Comparison of ENCODE assay signal across 8 cellular contexts in the genomic region with DNA sequence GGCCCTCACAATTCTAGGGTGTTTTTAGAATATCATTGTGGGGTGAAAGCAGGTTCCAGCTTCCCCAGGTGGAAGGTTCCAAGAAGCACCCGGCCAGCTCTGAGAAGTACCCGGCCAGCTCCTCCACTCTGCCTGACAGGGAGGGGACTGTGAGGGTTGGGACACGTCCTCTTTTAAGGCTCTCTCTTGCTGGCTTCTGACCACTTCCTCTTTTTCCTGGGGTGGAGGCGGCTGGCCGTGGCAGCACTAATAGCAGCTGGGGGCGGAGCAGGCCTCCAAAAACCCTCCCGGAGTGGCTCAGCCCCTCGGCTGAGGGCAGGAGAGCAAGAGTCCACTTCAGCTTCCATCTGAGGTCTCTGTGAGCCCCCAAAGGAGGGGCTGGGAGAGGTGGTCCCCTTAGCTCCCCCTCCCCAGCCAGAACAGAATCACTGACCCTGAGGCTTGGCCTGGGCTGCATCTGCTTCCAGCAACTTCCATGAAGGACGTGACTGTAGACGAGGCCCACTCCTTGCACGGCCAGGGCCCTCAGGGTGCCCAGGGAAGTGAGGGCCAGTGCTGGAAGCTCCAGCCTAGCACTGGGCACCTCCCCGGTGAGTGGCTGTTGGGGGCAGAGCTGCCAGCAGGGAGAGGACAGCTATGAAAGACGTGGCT. TPM values are rescaled to one million over a fixed set of nuclear protein-coding genes. Genes with fewer than 3 reads are reported as not detected.
A peak's percentile ranks its signal among the peaks of the same experiment; 100 is the strongest.
DNase-seq lines count a peak whose midpoint lies in the region; ATAC-seq, FAIRE-seq and TF ChIP-seq lines count a peak whose summit lies in the region.

No MANE protein-coding gene starts in this region.

- ATAC-seq in GM21737 (IDR thresholded peaks at IDR 0.05; ENCODE audit: unreplicated experiment) (peak; percentile 85), omental fat pad (ENCODE audit: low FRiP score) (peak; percentile 46)

- peak overlapping the region; percentile 27 to 78 for H3K27ac ChIP-seq in coronary artery

- peak; percentile 85 for TF ChIP-seq POLR2A in GM12892 (IDR thresholded peaks at IDR 0.05; ENCODE audit: low read depth, low read length)

- no peak for TF ChIP-seq CTCF in coronary artery (IDR thresholded peaks at IDR 0.05)
- TF ChIP-seq CTCF in omental fat pad (IDR thresholded peaks at IDR 0.05) = no peak
- TF ChIP-seq CTCF in HFFc6 (IDR thresholded peaks at IDR 0.05) = no peak

- H3K9me3 Mint-ChIP-seq in IgD-negative memory B cell = no peaks in the 10 kb centered on the region
- H3K9me3 Mint-ChIP-seq in HFFc6 = no peaks in the 10 kb centered on the region

- H3K27me3 Mint-ChIP-seq in IgD-negative memory B cell (no peaks in the 10 kb centered on the region), HFFc6 (ENCODE audit: insufficient read depth) (peaks cover 3% of the 10 kb centered on the region)

- H3K36me3 Mint-ChIP-seq in IgD-negative memory B cell (peaks cover 2% of the 10 kb centered on the region), HFFc6 (ENCODE audit: low read depth) (no peaks in the 10 kb centered on the region)

- H3K27ac Mint-ChIP-seq in IgD-negative memory B cell (peak overlapping the region; percentile 64 to 88 (median 81)), HFFc6 (no peak overlapping the region)

- no peak overlapping the region for H3K4me3 ChIP-seq in coronary artery

- DNase-seq in GM12892 (ENCODE audit: insufficient read length) (peak; percentile 59), coronary artery (ENCODE audit: low spot score) (no peak), omental fat pad (ENCODE audit: low spot score) (no peak), NCI-H1694 treated with DMSO at 0.1 percent for 48 hours (lab: John Stamatoyannopoulos, UW) (no peak), HFFc6 (no peak)
- no peak for DNase-seq in central memory CD4-positive, alpha-beta T cell

- FAIRE-seq in GM12892 (lab: Jason Lieb, UNC) = peak; percentile 97

- H3K4me3 Mint-ChIP-seq in IgD-negative memory B cell (peak overlapping the region; percentile 39 to 90 (median 68)), HFFc6 (no peak overlapping the region)

- H3K4me1 Mint-ChIP-seq in IgD-negative memory B cell = peaks cover 40 to 42% (median 41%) of the 10 kb centered on the region in 3 donors
- H3K4me1 Mint-ChIP-seq in HFFc6 (ENCODE audit: low read depth) = peaks cover 5% of the 10 kb centered on the region; the same call in 1 of the 2 replicates

RNA-seq across cellular contexts. Expression of a gene that starts 26.7 kb away (rescaled TPM):
- polyA plus RNA-seq in GM12892 (2012; ENCODE audit: missing spikeins) = 137 TPM
- polyA plus RNA-seq in IgD-negative memory B cell = 123 TPM
- 10 to 100 TPM in 3 of 4 donors, 1 to 10 TPM in 1; 8.3 to 59.6 (median 19.9) TPM for total RNA-seq in omental fat pad
- under 1 TPM; 0.14 to 0.61 (median 0.27) TPM for total RNA-seq in HFFc6 (2021; fragmentation: NEBNext Ultra II Directional; extraction: Animal tissue kit (Norgen Biotek cat#: 25700))

Comparison
In these comparisons a context has a peak if more than half of its experiments do, and no peak if none do; other contexts are left out.
1. RNA of a gene that starts 26.7 kb away (total RNA-seq): 8.3 to 59.6 TPM in omental fat pad; 0.14 to 0.61 TPM in HFFc6; every median in the first group is over 4 times any median in the second.